Comparison of ENCODE assay signal across 2 cellular contexts in the genomic region with DNA sequence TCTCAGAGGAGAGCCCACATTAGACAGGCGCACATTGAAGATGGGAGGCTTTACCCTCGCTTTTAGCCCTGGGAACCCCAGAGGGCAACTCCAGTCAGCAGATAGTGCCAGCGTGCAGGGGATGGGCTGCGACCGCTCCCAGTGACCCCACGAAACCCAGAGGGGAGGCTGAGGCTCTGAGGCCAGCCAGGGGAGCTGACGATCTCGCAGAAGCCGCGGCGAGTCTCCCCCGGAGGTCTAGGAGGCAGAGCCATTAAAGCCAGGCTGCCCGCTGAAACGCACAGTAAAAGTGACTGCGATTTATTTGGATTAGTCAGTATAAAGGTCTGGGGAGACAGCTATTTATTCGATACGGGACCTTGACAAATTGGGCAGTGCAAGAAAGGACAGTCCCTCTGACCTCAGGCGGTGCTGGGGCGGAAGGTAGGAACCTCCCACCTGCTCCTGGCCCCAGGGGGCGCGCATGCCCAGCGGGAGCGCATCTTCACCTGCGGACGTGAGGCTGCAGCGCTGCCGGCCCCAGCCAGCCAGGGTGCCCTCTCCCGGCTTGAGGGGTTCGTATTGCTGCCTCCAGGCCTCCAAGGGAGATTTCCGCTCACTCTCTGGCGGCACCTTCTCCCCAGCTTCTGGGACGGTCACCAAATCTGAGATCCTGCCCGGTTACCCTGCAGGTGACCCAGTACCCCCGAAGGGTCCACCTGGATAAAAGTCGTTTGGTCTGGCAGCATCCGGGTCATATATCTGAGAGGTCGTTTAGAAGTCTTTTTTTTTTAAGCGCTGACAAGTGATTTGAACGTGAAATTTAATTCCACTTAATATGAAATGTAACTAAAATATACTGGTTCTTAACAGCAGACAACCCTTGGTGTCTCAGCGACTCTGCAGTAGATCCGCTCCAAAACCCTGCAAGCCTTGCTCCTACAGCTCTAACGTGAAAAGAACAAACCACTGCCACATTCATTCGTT.
A peak's percentile ranks its signal among the peaks of the same experiment; 100 is the strongest.
TF ChIP-seq lines count a peak whose summit lies in the region.

No MANE protein-coding gene starts in this region.

TF ChIP-seq in IMR-90, 13 proteins besides CTCF, POLR2A, EP300 and RAD21:
- no peak for TF ChIP-seq MXI1 (IDR thresholded peaks at IDR 0.05; ENCODE audit: borderline replicate concordance, low read depth, low read length)
- TF ChIP-seq MAFK (IDR thresholded peaks at IDR 0.05; ENCODE audit: low read depth, low read length), result no peak
- no peak for TF ChIP-seq RCOR1 (IDR thresholded peaks at IDR 0.05; ENCODE audit: insufficient replicate concordance, low read length)
- no peak for TF ChIP-seq NFE2L2 (IDR thresholded peaks at IDR 0.05; ENCODE audit: low read depth, low read length)
- no peak for TF ChIP-seq FOS (IDR thresholded peaks at IDR 0.05; ENCODE audit: low read depth, low read length)
- TF ChIP-seq RFX5 (IDR thresholded peaks at IDR 0.05; ENCODE audit: low read depth, low read length), result no peak
- TF ChIP-seq MAZ (IDR thresholded peaks at IDR 0.05; ENCODE audit: borderline replicate concordance, low read depth, low read length), result no peak
- no peak for TF ChIP-seq CHD1 (IDR thresholded peaks at IDR 0.05; ENCODE audit: low read depth, low read length)
- no peak for TF ChIP-seq BHLHE40 (IDR thresholded peaks at IDR 0.05; ENCODE audit: low read depth, low read length)
- TF ChIP-seq CEBPB (IDR thresholded peaks at IDR 0.05; ENCODE audit: low read depth, low read length), result no peak
- TF ChIP-seq SMC3 (IDR thresholded peaks at IDR 0.05; ENCODE audit: low read depth, low read length), result no peak
- TF ChIP-seq, protein P1, sequence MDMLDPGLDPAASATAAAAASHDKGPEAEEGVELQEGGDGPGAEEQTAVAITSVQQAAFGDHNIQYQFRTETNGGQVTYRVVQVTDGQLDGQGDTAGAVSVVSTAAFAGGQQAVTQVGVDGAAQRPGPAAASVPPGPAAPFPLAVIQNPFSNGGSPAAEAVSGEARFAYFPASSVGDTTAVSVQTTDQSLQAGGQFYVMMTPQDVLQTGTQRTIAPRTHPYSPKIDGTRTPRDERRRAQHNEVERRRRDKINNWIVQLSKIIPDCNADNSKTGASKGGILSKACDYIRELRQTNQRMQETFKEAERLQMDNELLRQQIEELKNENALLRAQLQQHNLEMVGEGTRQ (IDR thresholded peaks at IDR 0.05; ENCODE audit: low read depth, low read length), result no peak
- TF ChIP-seq, protein P2, sequence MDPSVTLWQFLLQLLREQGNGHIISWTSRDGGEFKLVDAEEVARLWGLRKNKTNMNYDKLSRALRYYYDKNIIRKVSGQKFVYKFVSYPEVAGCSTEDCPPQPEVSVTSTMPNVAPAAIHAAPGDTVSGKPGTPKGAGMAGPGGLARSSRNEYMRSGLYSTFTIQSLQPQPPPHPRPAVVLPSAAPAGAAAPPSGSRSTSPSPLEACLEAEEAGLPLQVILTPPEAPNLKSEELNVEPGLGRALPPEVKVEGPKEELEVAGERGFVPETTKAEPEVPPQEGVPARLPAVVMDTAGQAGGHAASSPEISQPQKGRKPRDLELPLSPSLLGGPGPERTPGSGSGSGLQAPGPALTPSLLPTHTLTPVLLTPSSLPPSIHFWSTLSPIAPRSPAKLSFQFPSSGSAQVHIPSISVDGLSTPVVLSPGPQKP (IDR thresholded peaks at IDR 0.05; ENCODE audit: borderline replicate concordance, low read depth, low read length), result no peak
TF ChIP-seq in IMR-90: peak in this region for 0.

TF ChIP-seq in H1, 55 proteins besides CTCF, POLR2A, EP300 and RAD21:
- TF ChIP-seq KDM4A (IDR thresholded peaks at IDR 0.05; ENCODE audit: low read depth, low read length, severe bottlenecking), result peak; percentile 82
- no peak for TF ChIP-seq POLR2AphosphoS5 (IDR thresholded peaks at IDR 0.05; ENCODE audit: low read depth, low read length)
- peak; percentile 59 for TF ChIP-seq ASH2L (IDR thresholded peaks at IDR 0.05; ENCODE audit: low read length)
- TF ChIP-seq EZH2 (IDR thresholded peaks at IDR 0.05; ENCODE audit: low read depth, low read length, severe bottlenecking), result peak; percentile 50
TF ChIP-seq in H1: peak in this region for 3.
